In the genomic region with DNA sequence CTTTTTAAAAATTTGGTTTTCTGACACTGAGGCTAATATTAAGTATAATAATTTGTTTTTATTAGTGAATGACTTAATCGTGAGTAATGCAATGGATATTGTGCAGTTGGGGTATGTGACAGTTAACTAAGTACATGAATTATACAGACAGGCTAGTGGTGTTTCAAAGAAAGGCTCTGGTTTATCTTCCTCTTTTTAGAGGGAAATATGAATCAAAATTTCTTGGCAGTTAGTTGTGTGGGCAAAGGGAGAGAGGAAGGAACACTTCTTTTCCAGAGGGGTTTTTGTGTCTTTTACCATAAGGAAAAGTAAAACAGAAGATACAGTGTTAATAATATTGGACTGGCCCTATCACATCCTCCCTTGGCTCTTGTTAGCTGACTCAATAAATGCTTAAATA, we compare ENCODE assay signal across 11 cellular contexts. TPM values are rescaled to one million over a fixed set of nuclear protein-coding genes. Genes with fewer than 3 reads are reported as not detected.
DNase-seq lines count a peak whose midpoint lies in the region; ATAC-seq and TF ChIP-seq lines count a peak whose summit lies in the region.
"Had no signal": no experiment of that assay in that cellular context is flagged by ENCODE, and none has a peak within 500 bp of the region (broad histone marks: within the 10 kb centered on the region; RNA-seq: fewer than 3 reads in every experiment).

No MANE protein-coding gene starts in this region.

- H3K9me3 ChIP-seq in SU-DHL-6 (ENCODE audit: insufficient read depth, low read length): no peaks in the 10 kb centered on the region
- H3K9me3 ChIP-seq: gastrocnemius medialis had no signal

- ATAC-seq in left lobe of liver (no peak), HG03521 (IDR thresholded peaks at IDR 0.05; ENCODE audit: unreplicated experiment) (no peak), GM21619 (IDR thresholded peaks at IDR 0.05; ENCODE audit: unreplicated experiment) (no peak)
- ATAC-seq: gastrocnemius medialis had no signal

- H4K20me1 ChIP-seq in SU-DHL-6 (ENCODE audit: low read depth, low read length): peaks cover 22% of the 10 kb centered on the region

- no peak for TF ChIP-seq CTCF in GM06990 (IDR thresholded peaks at IDR 0.05; ENCODE audit: insufficient read depth, low read length, poor library complexity, severe bottlenecking)
- TF ChIP-seq CTCF in SU-DHL-6 (IDR thresholded peaks at IDR 0.05; ENCODE audit: insufficient read depth, low read length, poor library complexity, severe bottlenecking): no peak
- TF ChIP-seq CTCF in fibroblast of villous mesenchyme (IDR thresholded peaks at IDR 0.05; ENCODE audit: insufficient read depth, low read depth, low read length): no peak

- H3K4me1 ChIP-seq in ACC112 (ENCODE audit: control insufficient read depth, insufficient read depth, low read length, unreplicated experiment): peaks cover 14% of the 10 kb centered on the region

- H3K9ac ChIP-seq in SU-DHL-6 (ENCODE audit: low read length): peak overlapping the region; percentile 97; the same call in 1 of the 2 replicates

- H3K4me3 ChIP-seq in ACC112 (ENCODE audit: low read depth, low read length): peak overlapping the region; percentile 98
- H3K4me3 ChIP-seq in GM06990 (replicated peaks; ENCODE audit: low read depth, low read length): peak overlapping the region; percentile 95
- H3K4me3 ChIP-seq in SU-DHL-6 (ENCODE audit: insufficient read depth, low read length, poor library complexity, severe bottlenecking): peak overlapping the region; percentile 79
- no peak overlapping the region for H3K4me3 ChIP-seq in fibroblast of villous mesenchyme (ENCODE audit: low read depth, low read length)

- no peak overlapping the region for H3K27ac ChIP-seq in ACC112 (ENCODE audit: low read depth, low read length)
- no peak overlapping the region; the same call in 1 of the 2 replicates for H3K27ac ChIP-seq in SU-DHL-6 (ENCODE audit: low read depth, low read length)
- H3K27ac ChIP-seq: WERI-Rb-1 had no signal

- H3K36me3 ChIP-seq in ACC112 (ENCODE audit: insufficient read depth, low read length) (peaks cover 6% of the 10 kb centered on the region; the same call in 1 of the 2 replicates), GM06990 (ENCODE audit: control insufficient read depth, insufficient read depth, low read length) (no peaks in the 10 kb centered on the region), SU-DHL-6 (ENCODE audit: low read length) (peaks cover 12% of the 10 kb centered on the region)

- H3F3A ChIP-seq in SU-DHL-6 (ENCODE audit: insufficient read depth): no peaks in the 10 kb centered on the region

- DNase-seq in GM06990 (ENCODE audit: extremely low read depth, insufficient read length): no peak
- peak; percentile 9 for DNase-seq in fibroblast of villous mesenchyme (ENCODE audit: low read depth)
- DNase-seq in left lobe of liver (ENCODE audit: low spot score): no peak
- DNase-seq in T-helper 9 cell: no peak
- DNase-seq: gastrocnemius medialis, NCI-H510A, WERI-Rb-1 had no signal

- H3K79me2 ChIP-seq in ACC112 (ENCODE audit: control insufficient read depth, insufficient read depth, low read length, unreplicated experiment): peaks cover 91% of the 10 kb centered on the region
- H3K79me2 ChIP-seq in SU-DHL-6 (ENCODE audit: insufficient read depth, low read length): peaks cover 92% of the 10 kb centered on the region

- peak overlapping the region; percentile 88 for H3K4me2 ChIP-seq in SU-DHL-6 (ENCODE audit: low read depth, low read length, poor library complexity, severe bottlenecking)

- H3K27me3 ChIP-seq in ACC112 (ENCODE audit: insufficient read depth, low read length) (no peaks in the 10 kb centered on the region), GM06990 (replicated peaks; ENCODE audit: control insufficient read depth, insufficient read depth, low read length) (no peaks in the 10 kb centered on the region), SU-DHL-6 (ENCODE audit: low read length) (no peaks in the 10 kb centered on the region)
- H3K27me3 ChIP-seq: gastrocnemius medialis had no signal

- no peaks in the 10 kb centered on the region for H3K9me2 ChIP-seq in SU-DHL-6 (replicated peaks; ENCODE audit: insufficient read depth, low read length)

- no peak overlapping the region for H2AFZ ChIP-seq in ACC112 (ENCODE audit: low read length, unreplicated experiment)
- H2AFZ ChIP-seq in SU-DHL-6 (ENCODE audit: low read depth, low read length, severe bottlenecking): no peak overlapping the region

RNA-seq across cellular contexts. Expression of a gene that starts 2.7 kb away (rescaled TPM):
- 13.2 and 20.7 TPM in 2 replicates for total RNA-seq in fibroblast of villous mesenchyme
- total RNA-seq in left lobe of liver: 7.2 TPM

RNA-seq across cellular contexts. Expression of a gene that starts 2.9 kb away (rescaled TPM):
- total RNA-seq in fibroblast of villous mesenchyme: 55.7 and 81.2 TPM in 2 replicates
- total RNA-seq in left lobe of liver: 22.6 TPM
